Comparison of ENCODE assay signal across 11 cellular contexts in the genomic region with DNA sequence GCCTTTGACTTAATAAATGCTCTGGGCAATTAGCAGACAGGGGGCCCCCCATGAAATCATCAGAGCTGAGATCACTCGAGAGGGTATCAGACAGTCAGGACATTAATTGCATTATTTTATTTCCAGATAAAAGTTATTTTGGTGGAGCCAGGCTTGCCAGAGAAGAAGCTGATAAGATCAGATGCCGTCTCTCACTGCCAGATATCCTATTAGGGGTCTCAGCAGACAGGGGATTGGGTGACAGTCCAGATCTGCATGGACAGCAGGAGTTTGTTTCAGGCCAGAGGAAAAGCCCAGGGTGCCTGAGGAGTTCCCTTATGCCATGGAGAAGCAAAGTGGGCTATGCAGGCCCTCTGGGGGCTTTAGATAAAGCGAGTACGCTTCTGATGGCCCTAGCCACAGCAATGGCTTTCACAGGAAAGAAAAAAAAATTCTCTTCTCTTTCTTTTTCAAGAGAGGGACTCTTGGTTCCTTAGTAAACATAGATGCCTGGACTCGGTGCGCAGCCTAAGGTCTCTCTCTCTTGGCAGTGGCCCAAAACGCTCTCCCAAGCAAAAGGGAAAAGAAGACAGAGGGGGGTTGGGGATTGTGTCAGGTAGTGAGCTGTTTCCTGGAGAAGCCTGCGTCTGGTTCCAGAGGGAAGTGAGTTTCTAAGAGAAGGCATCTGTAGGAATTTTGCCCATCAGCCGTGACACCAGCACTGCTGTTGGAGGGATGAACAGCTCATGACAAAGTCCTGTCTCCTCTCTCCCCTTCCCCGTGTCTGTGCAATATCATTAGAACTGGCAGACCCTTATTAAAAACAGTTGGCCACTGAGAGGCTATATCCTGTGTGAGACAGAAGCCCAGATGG.
DNase-seq lines count a peak whose midpoint lies in the region; FAIRE-seq and TF ChIP-seq lines count a peak whose summit lies in the region.
"Had no signal": no experiment of that assay in that cellular context is flagged by ENCODE, and none has a peak within 500 bp of the region (broad histone marks: within the 10 kb centered on the region; RNA-seq: fewer than 3 reads in every experiment).

No MANE protein-coding gene starts in this region.

- H3K27me3 ChIP-seq in NT2/D1 (ENCODE audit: insufficient read depth, insufficient read length) (peaks cover 29% of the 10 kb centered on the region), endothelial cell of umbilical vein (ENCODE audit: control insufficient read depth in 2 of 2, insufficient read depth in 2 of 2, low read length in 2 of 2) (no peaks in the 10 kb centered on the region), mucosa of stomach (ENCODE audit: control insufficient read depth, insufficient read depth, low read length) (no peaks in the 10 kb centered on the region)

- TF ChIP-seq CTCF in AG10803 (conservative IDR thresholded peaks at IDR 0.05; ENCODE audit: low read length) (no peak), endothelial cell of umbilical vein (IDR thresholded peaks at IDR 0.05; ENCODE audit: extremely low read depth in 1 of 2, insufficient read depth in 1 of 2, low read depth in 1 of 2, low read length in 2 of 2) (no peak)

- peaks cover 13% of the 10 kb centered on the region for H3K4me1 ChIP-seq in NT2/D1 (ENCODE audit: insufficient read depth, insufficient read length)
- peaks cover 43% of the 10 kb centered on the region for H3K4me1 ChIP-seq in endothelial cell of umbilical vein (ENCODE audit: control insufficient read depth, extremely low read depth, insufficient read depth, low read length)
- peaks cover 4% of the 10 kb centered on the region for H3K4me1 ChIP-seq in mucosa of stomach (ENCODE audit: control insufficient read depth, insufficient read depth, low read length)

- H3K9ac ChIP-seq in NT2/D1 (ENCODE audit: insufficient read length, low read depth) (peak overlapping the region; percentile 52), endothelial cell of umbilical vein (replicated peaks; ENCODE audit: extremely low read depth, insufficient read depth, low read length) (peak overlapping the region; percentile 66), mucosa of stomach (ENCODE audit: low read length) (peak overlapping the region; percentile 25)

- POLR2A ChIA-PET in endothelial cell of umbilical vein (lab: Charles Lee), result interaction anchor here (0.6 to 1.0 kb wide), 2 partner anchors 71 to 751 kb away, joined by 3 to 7 read pairs; no protein-coding TSS in a partner anchor

- CTCF ChIA-PET in endothelial cell of umbilical vein (lab: Charles Lee), result interaction anchor here (0.6 to 5.3 kb wide), 11 partner anchors 10 to 271 kb away, joined by 3 to 58 read pairs (median 4); no protein-coding TSS in a partner anchor

- FAIRE-seq in endothelial cell of umbilical vein (lab: Jason Lieb, UNC), result peak; percentile 82

- peak overlapping the region; percentile 24 for H3K4me3 ChIP-seq in AG10803 (ENCODE audit: low read length)
- no peak overlapping the region for H3K4me3 ChIP-seq in NT2/D1 (ENCODE audit: insufficient read length, low read depth)
- no peak overlapping the region for H3K4me3 ChIP-seq in endothelial cell of umbilical vein (replicated peaks in 1 of 3; ENCODE audit: insufficient read depth in 1 of 3, low read depth in 1 of 3, low read length in 3 of 3)
- H3K4me3 ChIP-seq in mucosa of stomach (ENCODE audit: low read length), result no peak overlapping the region

- no peaks in the 10 kb centered on the region for H3K79me2 ChIP-seq in endothelial cell of umbilical vein (ENCODE audit: control insufficient read depth, insufficient read depth, low read length)

- no TSS peak for BruUV-seq in endothelial cell of umbilical vein (replicated peaks; lab: Mats Ljungman, UMichigan)

- intact Hi-C loops in endothelial cell of umbilical vein (cut with micrococcal nuclease), result loop anchor here (1.0 to 5.0 kb wide), 4 partner anchors 8 to 272 kb away; no protein-coding TSS in a partner anchor

- H3K36me3 ChIP-seq in NT2/D1 (ENCODE audit: insufficient read depth, insufficient read length, low read length), result no peaks in the 10 kb centered on the region
- H3K36me3 ChIP-seq in endothelial cell of umbilical vein (ENCODE audit: control insufficient read depth in 2 of 2, extremely low read depth in 1 of 2, insufficient read depth in 2 of 2, low read length in 2 of 2), result no peaks in the 10 kb centered on the region
- H3K36me3 ChIP-seq in mucosa of stomach (ENCODE audit: control insufficient read depth, insufficient read depth, low read length), result no peaks in the 10 kb centered on the region

- H4K20me1 ChIP-seq in endothelial cell of umbilical vein (replicated peaks; ENCODE audit: control insufficient read depth, extremely low read depth, insufficient read depth, low read length), result no peaks in the 10 kb centered on the region

- H3K4me2 ChIP-seq in endothelial cell of umbilical vein (ENCODE audit: insufficient read depth, low read length), result peak overlapping the region; percentile 48

- dilution Hi-C loops in endothelial cell of umbilical vein (cut with MboI; ENCODE audit: extremely low pct_ligation_motif_present, low sequenced_read_pairs), result no loop called here

- DNase-seq in AG10803 (ENCODE audit: low read depth) (no peak), NT2/D1 (ENCODE audit: low read depth, low spot score) (no peak), endothelial cell of umbilical vein (ENCODE audit: low read depth, low spot score) (peak; percentile 84), cerebellum (ENCODE audit: low spot score) (no peak), activated T-cell treated with anti-CD3 and anti-CD28 coated beads for 4 hours (no peak), NCI-H510A treated with DMSO at 0.1 percent for 48 hours (lab: John Stamatoyannopoulos, UW) (no peak), occipital lobe (lab: John Stamatoyannopoulos, UW) (no peak)
- DNase-seq: effector memory CD8-positive, alpha-beta T cell; glutamatergic neuron; KG1 had no signal

- H3K27ac ChIP-seq in endothelial cell of umbilical vein (ENCODE audit: insufficient read depth, low read depth, low read length), result peak overlapping the region; percentile 88

- TF ChIP-seq POLR2A in endothelial cell of umbilical vein (IDR thresholded peaks at IDR 0.05; ENCODE audit: low read depth, low read length), result no peak

- peak overlapping the region; percentile 60 for H2AFZ ChIP-seq in endothelial cell of umbilical vein (ENCODE audit: low read depth, low read length)

- H3K9me3 ChIP-seq in NT2/D1 (ENCODE audit: insufficient read depth, low read length), result no peaks in the 10 kb centered on the region
- H3K9me3 ChIP-seq in endothelial cell of umbilical vein (replicated peaks; ENCODE audit: control insufficient read depth, insufficient read depth, low read length), result no peaks in the 10 kb centered on the region
- H3K9me3 ChIP-seq in mucosa of stomach (ENCODE audit: control insufficient read depth, low read length), result no peaks in the 10 kb centered on the region

- H3K9me1 ChIP-seq in endothelial cell of umbilical vein (replicated peaks; ENCODE audit: control insufficient read depth, extremely low read depth, insufficient read depth, low read length), result no peaks in the 10 kb centered on the region

TF ChIP-seq in endothelial cell of umbilical vein, 7 proteins besides CTCF, POLR2A, EP300 and RAD21:
- TF ChIP-seq GATA2 (IDR thresholded peaks at IDR 0.05; ENCODE audit: insufficient read depth, insufficient read length, low read depth, low read length), result peak; percentile 82
- no peak for TF ChIP-seq MYC (IDR thresholded peaks at IDR 0.05; ENCODE audit: low read depth, low read length)
- TF ChIP-seq FOS (IDR thresholded peaks at IDR 0.05; ENCODE audit: borderline replicate concordance, insufficient read depth, low read length), result no peak
- no peak for TF ChIP-seq JUN (IDR thresholded peaks at IDR 0.05; ENCODE audit: borderline replicate concordance, insufficient read depth, insufficient read length, low read depth)
- no peak for TF ChIP-seq MAX (IDR thresholded peaks at IDR 0.05; ENCODE audit: insufficient read depth, insufficient read length)
- no peak for TF ChIP-seq EZH2 (IDR thresholded peaks at IDR 0.05; ENCODE audit: borderline replicate concordance, low read depth, low read length, severe bottlenecking)
- TF ChIP-seq POLR2AphosphoS5 (IDR thresholded peaks at IDR 0.05; ENCODE audit: insufficient read depth, low read depth, low read length), result peak; percentile 59
